In the genomic region with DNA sequence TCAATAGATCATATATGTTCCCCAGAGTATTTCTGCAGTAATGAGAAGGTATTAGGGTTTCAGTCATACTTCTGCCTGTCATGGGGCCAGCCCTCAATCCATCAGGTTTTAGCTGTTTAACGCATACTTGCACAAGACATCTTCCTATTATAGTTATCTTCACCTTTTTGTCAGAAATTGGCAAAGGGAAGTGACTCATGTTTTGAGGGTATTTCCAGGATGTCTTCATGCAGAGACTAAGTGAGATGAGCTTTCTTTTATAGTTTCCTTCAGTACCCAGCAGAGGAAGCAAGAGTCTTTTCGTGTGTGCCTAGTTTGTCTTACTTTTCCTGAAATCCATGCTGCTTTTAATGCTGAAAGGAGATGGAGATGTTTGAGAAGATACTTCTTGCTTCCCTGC, we compare ENCODE assay signal across 8 cellular contexts. TPM values are rescaled to one million over a fixed set of nuclear protein-coding genes. Genes with fewer than 3 reads are reported as not detected.
A peak's percentile ranks its signal among the peaks of the same experiment; 100 is the strongest.
DNase-seq lines count a peak whose midpoint lies in the region; ATAC-seq lines count a peak whose summit lies in the region.

No MANE protein-coding gene starts in this region.

- peaks cover 35% of the 10 kb centered on the region for H3K4me1 Mint-ChIP-seq in activated naive CD8-positive, alpha-beta T cell treated with anti-CD3 and anti-CD28 coated beads, Interleukin-2, amount 50 U/mL, for 24 hours

- H3K27me3 ChIP-seq in right cardiac atrium (ENCODE audit: control insufficient read depth, insufficient read depth) = no peaks in the 10 kb centered on the region
- H3K27me3 ChIP-seq in mesendoderm (ENCODE audit: insufficient read depth, low read length, poor library complexity) = no peaks in the 10 kb centered on the region

- peak overlapping the region; percentile 64 for H3K4me3 Mint-ChIP-seq in activated naive CD8-positive, alpha-beta T cell treated with anti-CD3 and anti-CD28 coated beads, Interleukin-2, amount 50 U/mL, for 24 hours

- H3K79me1 ChIP-seq in mesendoderm (ENCODE audit: low read length) = no peaks in the 10 kb centered on the region

- no peak overlapping the region for H3K4ac ChIP-seq in mesendoderm (ENCODE audit: low read depth, low read length)

- DNase-seq in ACHN (peak; percentile 3), right cardiac atrium (no peak), posterior cingulate gyrus (no peak), anterior cingulate cortex (lab: John Stamatoyannopoulos, UW) (no peak), mesendoderm (no peak)
- no peak for DNase-seq in activated naive CD8-positive, alpha-beta T cell treated with anti-CD3 and anti-CD28 coated beads, Interleukin-2, amount 50 U/mL, for 24 hours

- H3K4me3 ChIP-seq in right cardiac atrium (ENCODE audit: low read length) (no peak overlapping the region), mesendoderm (ENCODE audit: low read length) (no peak overlapping the region)

- ATAC-seq in GM19455 (IDR thresholded peaks at IDR 0.05; ENCODE audit: unreplicated experiment) = peak; percentile 72
- ATAC-seq in HG03460 (IDR thresholded peaks at IDR 0.05; ENCODE audit: unreplicated experiment) = peak; percentile 67
- peak; percentile 87 for ATAC-seq in activated naive CD8-positive, alpha-beta T cell treated with anti-CD3 and anti-CD28 coated beads, Interleukin-2, amount 50 U/mL, for 24 hours
- no peak for ATAC-seq in right cardiac atrium

- no peak overlapping the region for H2AK5ac ChIP-seq in mesendoderm (ENCODE audit: low read length)

- peaks cover 52% of the 10 kb centered on the region for H3K36me3 Mint-ChIP-seq in activated naive CD8-positive, alpha-beta T cell treated with anti-CD3 and anti-CD28 coated beads, Interleukin-2, amount 50 U/mL, for 24 hours (ENCODE audit: low read depth)

- 56% methylated on average over 2 of the region's 2 CpGs for whole genome bisulfite sequencing in right cardiac atrium
- no CpG with 5 or more reads among the region's 2 CpGs for WGBS in mesendoderm (ENCODE audit: extremely low coverage, insufficient coverage, low lambda C conversion rate)

- no peak overlapping the region for H2BK5ac ChIP-seq in mesendoderm (ENCODE audit: low read length)

- no peaks in the 10 kb centered on the region for H3K79me2 ChIP-seq in mesendoderm (ENCODE audit: control insufficient read depth, insufficient read depth, low read length)

- H2BK15ac ChIP-seq in mesendoderm (replicated peaks; ENCODE audit: low read depth) = no peak overlapping the region

- H4K8ac ChIP-seq in mesendoderm (ENCODE audit: low read depth, low read length) = no peak overlapping the region

- no peaks in the 10 kb centered on the region for H3K9me3 ChIP-seq in right cardiac atrium (ENCODE audit: control insufficient read depth, low read length)

- H3K27me3 Mint-ChIP-seq in activated naive CD8-positive, alpha-beta T cell treated with anti-CD3 and anti-CD28 coated beads, Interleukin-2, amount 50 U/mL, for 24 hours = no peaks in the 10 kb centered on the region

- H3K36me3 ChIP-seq in mesendoderm (ENCODE audit: control insufficient read depth, insufficient read depth, low read length) = no peaks in the 10 kb centered on the region

- H3K9ac ChIP-seq in mesendoderm (ENCODE audit: low read length) = no peak overlapping the region

- no peak overlapping the region for H3K23ac ChIP-seq in mesendoderm (ENCODE audit: low read length)

- H3K4me2 ChIP-seq in mesendoderm (ENCODE audit: low read length) = no peak overlapping the region

- peak overlapping the region; percentile 87 for H3K27ac Mint-ChIP-seq in activated naive CD8-positive, alpha-beta T cell treated with anti-CD3 and anti-CD28 coated beads, Interleukin-2, amount 50 U/mL, for 24 hours

- H3K4me1 ChIP-seq in right cardiac atrium (ENCODE audit: control insufficient read depth, insufficient read depth, low read length) (no peaks in the 10 kb centered on the region), mesendoderm (ENCODE audit: control insufficient read depth, low read depth, low read length) (no peaks in the 10 kb centered on the region)

- in situ Hi-C loops in ACHN (cut with HindIII; ENCODE audit: low pct_ligation_motif_present, low pct_unique_long_range_greater_than_20kb, low sequenced_read_pairs) = no loop called here

- no peak overlapping the region for H3K27ac ChIP-seq in right cardiac atrium (ENCODE audit: low read length)
- no peak overlapping the region for H3K27ac ChIP-seq in mesendoderm (ENCODE audit: low read depth, low read length)

- intact Hi-C loops in right cardiac atrium (cut with DNase I) = no loop called here
- intact Hi-C loops in posterior cingulate gyrus (cut with DNase I) = no loop called here

- H4K5ac ChIP-seq in mesendoderm (ENCODE audit: low read length) = no peak overlapping the region

- H2BK120ac ChIP-seq in mesendoderm (ENCODE audit: low read depth, low read length) = no peak overlapping the region

- H3K9me3 Mint-ChIP-seq in activated naive CD8-positive, alpha-beta T cell treated with anti-CD3 and anti-CD28 coated beads, Interleukin-2, amount 50 U/mL, for 24 hours = no peaks in the 10 kb centered on the region

- no peak overlapping the region for H3K56ac ChIP-seq in mesendoderm (ENCODE audit: low read length)

- no peak overlapping the region for H3K18ac ChIP-seq in mesendoderm (ENCODE audit: low read length)

RNA-seq across cellular contexts. Expression of a gene that starts 9.5 kb away (rescaled TPM):
- 10 to 100 TPM in 1 of 4 donors, 1 to 10 TPM in 3; 5.8 to 10.9 (median 8.0) TPM for total RNA-seq in right cardiac atrium
- 4.1 TPM for polyA plus RNA-seq in right cardiac atrium
- 25.1 TPM for polyA plus RNA-seq in mesendoderm (2013, experiment 1 of 2)
- polyA plus RNA-seq in mesendoderm (2013, experiment 2 of 2) = 25.4 TPM

RNA-seq across cellular contexts. Expression of a gene that starts 44.4 kb away (rescaled TPM):
- total RNA-seq in right cardiac atrium = not detected
- polyA plus RNA-seq in right cardiac atrium = not detected
- polyA plus RNA-seq in mesendoderm (2013, experiment 1 of 2) = not detected
- not detected for polyA plus RNA-seq in mesendoderm (2013, experiment 2 of 2)

Comparison
In these comparisons a context has a peak if more than half of its experiments do, and no peak if none do; other contexts are left out.
1. ATAC-seq: peak in GM19455 (single experiment), HG03460 (single experiment) and activated naive CD8-positive, alpha-beta T cell treated with anti-CD3 and anti-CD28 coated beads, Interleukin-2, amount 50 U/mL, for 24 hours (single experiment); none in right cardiac atrium (0 of 2).